34 cellular contexts compared by ENCODE assay signal in genomic region chr4:83974111-83974789, GRCh38.
A peak's percentile ranks its signal among the peaks of the same experiment; 100 is the strongest.
DNase-seq lines count a peak whose midpoint lies in the region; TF ChIP-seq lines count a peak whose summit lies in the region.
"Had no signal": no experiment of that assay in that cellular context is flagged by ENCODE, and none has a peak within 500 bp of the region (broad histone marks: within the 10 kb centered on the region; RNA-seq: fewer than 3 reads in every experiment).

No MANE protein-coding gene starts in this region.

- no peaks in the 10 kb centered on the region for H3K9me3 ChIP-seq in mammary epithelial cell (replicated peaks; ENCODE audit: insufficient read depth, low read length)
- H3K9me3 ChIP-seq: BLaER1, colonic mucosa, gastroesophageal sphincter, Peyer's patch, right lobe of liver, SJSA1, stomach, thyroid gland, vagina had no signal

- 41% methylated on average over 1 of the region's 1 CpG for WGBS in mammary epithelial cell (ENCODE audit: low coverage, missing lambda C conversion rate)

- no peaks in the 10 kb centered on the region for H3K27me3 ChIP-seq in mammary epithelial cell (ENCODE audit: insufficient read depth, low read length)
- H3K27me3 ChIP-seq: BLaER1, cardiac muscle cell, colonic mucosa, gastroesophageal sphincter, Peyer's patch, right lobe of liver, stomach, thyroid gland, vagina had no signal

- H2AFZ ChIP-seq in mammary epithelial cell (ENCODE audit: low read depth, low read length): no peak overlapping the region

- intact Hi-C loops in mammary epithelial cell (cut with micrococcal nuclease): no loop called here

- H4K20me1 ChIP-seq in mammary epithelial cell (ENCODE audit: insufficient read depth, low read length): no peaks in the 10 kb centered on the region
- H4K20me1 ChIP-seq: BLaER1 had no signal

- H3K36me3 ChIP-seq in mammary epithelial cell (ENCODE audit: insufficient read depth, low read length): no peaks in the 10 kb centered on the region
- H3K36me3 ChIP-seq: BLaER1, cardiac muscle cell, colonic mucosa, gastroesophageal sphincter, Peyer's patch, right lobe of liver, SJSA1, stomach, thyroid gland, vagina had no signal

- in situ Hi-C loops in mammary epithelial cell (cut with MboI; ENCODE audit: low sequenced_read_pairs in 2 of 2): no loop called here

- H3K27ac ChIP-seq in mammary epithelial cell (ENCODE audit: insufficient read depth, low read depth, low read length): no peak overlapping the region
- H3K27ac ChIP-seq: BLaER1, cardiac muscle cell, colonic mucosa, gastroesophageal sphincter, Peyer's patch, right lobe of liver, SJSA1, stomach, thyroid gland, vagina had no signal

- CTCF ChIA-PET in mammary epithelial cell (lab: Charles Lee; ENCODE audit: low non-redundant PET): no interaction called here

- peak; percentile 6 for DNase-seq in EH (ENCODE audit: low read depth)
- DNase-seq in HT1080 (ENCODE audit: low read depth): peak; percentile 70
- peak; percentile 57 for DNase-seq in mammary epithelial cell
- DNase-seq in foreskin melanocyte: peak; percentile 23
- DNase-seq in NCI-H2107 (lab: John Stamatoyannopoulos, UW): no peak
- DNase-seq in cerebellar nuclear complex (lab: John Stamatoyannopoulos, UW): no peak
- no peak for DNase-seq in activated gamma-delta T cell (lab: John Stamatoyannopoulos, UW)
- no peak for DNase-seq in C1 segment of cervical spinal cord (lab: John Stamatoyannopoulos, UW)
- DNase-seq: activated B cell treated with CpG ODN at 0.5 μM for 24 hours; activated CD4-positive, alpha-beta T cell treated with anti-CD3 and anti-CD28 coated beads, Interleukin-2, amount 10 ng/mL, durations not matched to agents 7 days and 5 days; activated effector memory CD4-positive, alpha-beta T cell treated with anti-CD3 and anti-CD28 coated beads, Interleukin-2, amount 50 U/mL, for 16 hours; activated naive CD8-positive, alpha-beta T cell treated with anti-CD3 and anti-CD28 coated beads for 36 hours; anterior cingulate cortex; colonic mucosa; DMS153; effector CD8-positive, alpha-beta T cell; KG1; natural killer cell; NCI-H1417 treated with DMSO at 0.1 percent for 48 hours; NCI-H2081 treated with DMSO at 0.1 percent for 48 hours; NCI-H345; NCI-H774; nucleus accumbens; Peyer's patch; right lobe of liver; stimulated activated CD8-positive, alpha-beta memory T cell treated with anti-CD3 and anti-CD28 coated beads, Interleukin-4, amount 100 ng/mL, for 48 hours; stomach; thyroid gland had no signal

- no peak overlapping the region for H3K9ac ChIP-seq in mammary epithelial cell (ENCODE audit: insufficient read depth, low read length)
- H3K9ac ChIP-seq: BLaER1 had no signal

- BruUV-seq in mammary epithelial cell (replicated peaks; lab: Mats Ljungman, UMichigan): no TSS peak

- no peak overlapping the region for H3K4me2 ChIP-seq in mammary epithelial cell (ENCODE audit: insufficient read depth, low read depth, low read length)
- H3K4me2 ChIP-seq: BLaER1 had no signal

- no peak for TF ChIP-seq CTCF in mammary epithelial cell (conservative IDR thresholded peaks at IDR 0.05 in 1 of 2, IDR thresholded peaks at IDR 0.05 in 1 of 2; ENCODE audit: extremely low read depth in 1 of 2, insufficient read depth in 1 of 2, low read depth in 1 of 2, low read length in 2 of 2)

- H3K4me3 ChIP-seq in mammary epithelial cell (replicated peaks in 1 of 3; ENCODE audit: insufficient read depth in 1 of 3, low read depth in 2 of 3, low read length in 3 of 3): no peak overlapping the region
- H3K4me3 ChIP-seq: BLaER1, cardiac muscle cell, colonic mucosa, gastroesophageal sphincter, lung, Peyer's patch, right lobe of liver, SJSA1, stomach, thyroid gland, vagina had no signal

- dilution Hi-C loops in mammary epithelial cell (cut with HindIII; ENCODE audit: low sequenced_read_pairs): no loop called here

- H3K4me1 ChIP-seq in mammary epithelial cell (ENCODE audit: insufficient read depth, low read length): peaks cover 4% of the 10 kb centered on the region
- H3K4me1 ChIP-seq: BLaER1, colonic mucosa, gastroesophageal sphincter, Peyer's patch, right lobe of liver, SJSA1, stomach, thyroid gland, vagina had no signal

- no peaks in the 10 kb centered on the region for H3K79me2 ChIP-seq in mammary epithelial cell (ENCODE audit: insufficient read depth, low read length)

Comparison
In these comparisons a context has a peak if more than half of its experiments do, and no peak if none do; other contexts are left out.
1. DNase-seq: peak in EH (single experiment), HT1080 (single experiment), mammary epithelial cell (single experiment) and foreskin melanocyte (single experiment); none in NCI-H2107 (single experiment), cerebellar nuclear complex (0 of 2), activated gamma-delta T cell (single experiment) and C1 segment of cervical spinal cord (0 of 14).